Comparison of ENCODE assay signal across 11 cellular contexts in the genomic region with DNA sequence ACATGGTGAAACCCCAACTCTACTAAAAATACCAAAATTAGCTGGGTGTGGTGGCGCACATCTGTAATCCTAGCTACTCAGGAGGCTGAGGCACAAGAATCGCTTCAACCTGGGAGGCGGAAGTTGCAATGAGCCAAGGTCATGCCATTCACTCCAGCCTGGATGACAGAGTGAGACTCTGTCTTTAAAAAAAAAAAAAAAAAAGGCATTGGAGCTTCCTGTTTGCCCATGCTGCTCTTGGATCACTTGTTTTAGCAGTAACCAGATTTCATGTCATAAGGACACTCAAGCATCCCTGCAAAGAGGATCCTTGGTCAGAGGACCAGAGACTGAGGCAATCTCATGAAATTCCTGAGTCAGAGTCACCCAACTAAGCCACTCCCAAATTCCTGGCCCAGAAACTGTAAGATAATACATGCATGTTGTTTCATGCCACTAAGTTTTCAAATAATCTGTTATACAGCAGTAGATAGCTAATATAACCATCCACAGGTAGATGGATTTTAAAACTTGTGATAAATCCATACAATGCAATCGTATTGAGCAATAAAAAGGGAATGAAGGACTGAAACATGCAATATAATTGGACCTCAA.
DNase-seq lines count a peak whose midpoint lies in the region; ATAC-seq and TF ChIP-seq lines count a peak whose summit lies in the region.
"Had no signal": no experiment of that assay in that cellular context is flagged by ENCODE, and none has a peak within 500 bp of the region (broad histone marks: within the 10 kb centered on the region; RNA-seq: fewer than 3 reads in every experiment).

No MANE protein-coding gene starts in this region.

- CTCF ChIA-PET in PC-9 (lab: Charles Lee) = interaction anchor here (0.7 kb wide), 1 partner anchor 258 kb away, joined by 7 read pairs; no protein-coding TSS in a partner anchor
- CTCF ChIA-PET in GM10248 (lab: Yijun Ruan, JAX) = interaction anchor here (1.0 kb wide), 1 partner anchor 82 kb away, joined by 4 read pairs; a partner anchor contains a TSS

- peaks cover 16% of the 10 kb centered on the region for H3K36me3 Mint-ChIP-seq in activated T-helper 1 cell treated with anti-CD3 and anti-CD28 coated beads, Interleukin-12 subunit alpha, Interleukin-12 subunit beta, Interleukin-2, Interleukin-4 antibody, amounts not matched to agents 30 ng/mL and 10 ng/mL and 1 ng/mL, durations not matched to agents 14 hours and 24 hours and 36 hours (ENCODE audit: low read depth)
- H3K36me3 Mint-ChIP-seq in stimulated activated effector memory CD8-positive, alpha-beta T cell treated with anti-CD3 and anti-CD28 coated beads, Interleukin-12 subunit alpha, Interleukin-12 subunit beta, amount 100 ng/mL, for 72 hours = peaks cover 25% of the 10 kb centered on the region

- DNase-seq in GM03348 (ENCODE audit: low spot score) (peak; percentile 84), PC-9 (peak; percentile 51 to 65), fibroblast of gingiva (ENCODE audit: low read depth) (peak; percentile 93), trophoblast cell (peak; percentile 3 to 59), GM10248 (ENCODE audit: extremely low spot score) (no peak)
- DNase-seq in activated T-helper 1 cell treated with anti-CD3 and anti-CD28 coated beads, Interleukin-12 subunit alpha, Interleukin-12 subunit beta, Interleukin-2, Interleukin-4 antibody, amounts not matched to agents 30 ng/mL and 10 ng/mL and 1 ng/mL, durations not matched to agents 14 hours and 24 hours and 36 hours (ENCODE audit: low spot score) = no peak
- no peak for DNase-seq in stimulated activated effector memory CD8-positive, alpha-beta T cell treated with anti-CD3 and anti-CD28 coated beads, Interleukin-12 subunit alpha, Interleukin-12 subunit beta, amount 100 ng/mL, for 72 hours (ENCODE audit: low spot score in 2 of 2)
- DNase-seq: esophagus squamous epithelium; spleen; stimulated activated naive CD8-positive, alpha-beta T cell treated with anti-CD3 and anti-CD28 coated beads, Interleukin-15, amount 100 ng/mL, for 72 hours had no signal

- peaks cover 22% of the 10 kb centered on the region for H3F3A ChIP-seq in PC-9 (ENCODE audit: insufficient read depth, low read depth)

- peak overlapping the region; percentile 82 for H3K27ac ChIP-seq in PC-9
- no peak overlapping the region for H3K27ac ChIP-seq in trophoblast cell (ENCODE audit: low read depth, low read length)
- H3K27ac ChIP-seq: esophagus squamous epithelium, spleen had no signal

- H2BK120ac ChIP-seq in trophoblast cell (ENCODE audit: insufficient read depth, low read length, poor library complexity) = no peak overlapping the region

- no peaks in the 10 kb centered on the region for H4K20me1 ChIP-seq in PC-9 (ENCODE audit: insufficient read depth)

- no peak overlapping the region for H2AK5ac ChIP-seq in trophoblast cell (ENCODE audit: low read length)

- H2BK12ac ChIP-seq in trophoblast cell (ENCODE audit: low read length) = no peak overlapping the region

- H3K18ac ChIP-seq in trophoblast cell (ENCODE audit: low read length) = no peak overlapping the region

- no peak overlapping the region for H3K23ac ChIP-seq in trophoblast cell (ENCODE audit: low read length)

- H3K36me3 ChIP-seq in PC-9 (ENCODE audit: low read depth) = 0 out of 2 replicates have a peak, but pooled peaks cover 10% of the 10 kb centered on the region
- H3K36me3 ChIP-seq in trophoblast cell (ENCODE audit: control insufficient read depth in 1 of 2, insufficient read depth in 2 of 2, low read length in 2 of 2) = peaks cover 0 to 2% of the 10 kb centered on the region in 2 experiments

- H3K9me3 ChIP-seq in PC-9 (ENCODE audit: insufficient read depth, low read depth) (no peaks in the 10 kb centered on the region), trophoblast cell (ENCODE audit: insufficient read depth, low read depth, low read length) (no peaks in the 10 kb centered on the region)
- H3K9me3 ChIP-seq: esophagus squamous epithelium had no signal

- H3K9me3 Mint-ChIP-seq in activated T-helper 1 cell treated with anti-CD3 and anti-CD28 coated beads, Interleukin-12 subunit alpha, Interleukin-12 subunit beta, Interleukin-2, Interleukin-4 antibody, amounts not matched to agents 30 ng/mL and 10 ng/mL and 1 ng/mL, durations not matched to agents 14 hours and 24 hours and 36 hours = no peaks in the 10 kb centered on the region
- H3K9me3 Mint-ChIP-seq in stimulated activated effector memory CD8-positive, alpha-beta T cell treated with anti-CD3 and anti-CD28 coated beads, Interleukin-12 subunit alpha, Interleukin-12 subunit beta, amount 100 ng/mL, for 72 hours = peaks cover 3% of the 10 kb centered on the region

- no peaks in the 10 kb centered on the region for H3K27me3 Mint-ChIP-seq in activated T-helper 1 cell treated with anti-CD3 and anti-CD28 coated beads, Interleukin-12 subunit alpha, Interleukin-12 subunit beta, Interleukin-2, Interleukin-4 antibody, amounts not matched to agents 30 ng/mL and 10 ng/mL and 1 ng/mL, durations not matched to agents 14 hours and 24 hours and 36 hours (ENCODE audit: insufficient read depth)
- H3K27me3 Mint-ChIP-seq: stimulated activated naive CD8-positive, alpha-beta T cell treated with anti-CD3 and anti-CD28 coated beads, Interleukin-15, amount 100 ng/mL, for 72 hours had no signal

- H3K4me3 Mint-ChIP-seq in activated T-helper 1 cell treated with anti-CD3 and anti-CD28 coated beads, Interleukin-12 subunit alpha, Interleukin-12 subunit beta, Interleukin-2, Interleukin-4 antibody, amounts not matched to agents 30 ng/mL and 10 ng/mL and 1 ng/mL, durations not matched to agents 14 hours and 24 hours and 36 hours = no peak overlapping the region
- no peak overlapping the region for H3K4me3 Mint-ChIP-seq in stimulated activated effector memory CD8-positive, alpha-beta T cell treated with anti-CD3 and anti-CD28 coated beads, Interleukin-12 subunit alpha, Interleukin-12 subunit beta, amount 100 ng/mL, for 72 hours
- H3K4me3 Mint-ChIP-seq: stimulated activated naive CD8-positive, alpha-beta T cell treated with anti-CD3 and anti-CD28 coated beads, Interleukin-15, amount 100 ng/mL, for 72 hours had no signal

- intact Hi-C loops in PC-9 (cut with micrococcal nuclease; ENCODE audit: unreplicated experiment) = no loop called here
- intact Hi-C loops in activated T-helper 1 cell treated with anti-CD3 and anti-CD28 coated beads, Interleukin-12 subunit alpha, Interleukin-12 subunit beta, Interleukin-2, Interleukin-4 antibody, amounts not matched to agents 30 ng/mL and 10 ng/mL and 1 ng/mL, durations not matched to agents 14 hours and 24 hours and 36 hours (cut with micrococcal nuclease) = no loop called here

- H3K27ac Mint-ChIP-seq in activated T-helper 1 cell treated with anti-CD3 and anti-CD28 coated beads, Interleukin-12 subunit alpha, Interleukin-12 subunit beta, Interleukin-2, Interleukin-4 antibody, amounts not matched to agents 30 ng/mL and 10 ng/mL and 1 ng/mL, durations not matched to agents 14 hours and 24 hours and 36 hours = no peak overlapping the region
- H3K27ac Mint-ChIP-seq in stimulated activated effector memory CD8-positive, alpha-beta T cell treated with anti-CD3 and anti-CD28 coated beads, Interleukin-12 subunit alpha, Interleukin-12 subunit beta, amount 100 ng/mL, for 72 hours = no peak overlapping the region
- H3K27ac Mint-ChIP-seq: stimulated activated naive CD8-positive, alpha-beta T cell treated with anti-CD3 and anti-CD28 coated beads, Interleukin-15, amount 100 ng/mL, for 72 hours had no signal

- H3K4me3 ChIP-seq in PC-9 = no peak overlapping the region
- no peak overlapping the region for H3K4me3 ChIP-seq in trophoblast cell (ENCODE audit: low read depth, low read length)
- H3K4me3 ChIP-seq: esophagus squamous epithelium, spleen had no signal

- no peak overlapping the region for H2BK5ac ChIP-seq in trophoblast cell (ENCODE audit: low read depth, low read length, poor library complexity)

- 0 out of 2 replicates have a peak, but pooled peaks cover 22% of the 10 kb centered on the region for H3K79me2 ChIP-seq in PC-9 (ENCODE audit: low read depth)
- no peaks in the 10 kb centered on the region for H3K79me2 ChIP-seq in trophoblast cell (ENCODE audit: control insufficient read depth, insufficient read depth, low read length, poor library complexity)

- no peaks in the 10 kb centered on the region for H3K79me1 ChIP-seq in trophoblast cell (ENCODE audit: low read length)

- H4K12ac ChIP-seq in trophoblast cell (ENCODE audit: low read depth, low read length) = no peak overlapping the region

- H3K9me2 ChIP-seq in PC-9 (ENCODE audit: insufficient read depth) = no peaks in the 10 kb centered on the region

- H4K91ac ChIP-seq in trophoblast cell (ENCODE audit: low read depth, low read length) = no peak overlapping the region

- peaks cover 12% of the 10 kb centered on the region for H3K4me1 ChIP-seq in PC-9 (replicated peaks; ENCODE audit: insufficient read depth)
- peaks cover 12 to 13% of the 10 kb centered on the region in 2 experiments for H3K4me1 ChIP-seq in trophoblast cell (ENCODE audit: control insufficient read depth in 1 of 2, insufficient read depth in 2 of 2, low read length in 2 of 2)

- H3K4ac ChIP-seq in trophoblast cell (ENCODE audit: low read depth, low read length) = no peak overlapping the region

- no CpG with 5 or more reads among the region's 4 CpGs for WGBS in trophoblast cell (ENCODE audit: extremely low coverage, insufficient coverage, insufficient read length)

- ATAC-seq in GM18498 (IDR thresholded peaks at IDR 0.05; ENCODE audit: unreplicated experiment) = no peak
- ATAC-seq in stimulated activated effector memory CD8-positive, alpha-beta T cell treated with anti-CD3 and anti-CD28 coated beads, Interleukin-12 subunit alpha, Interleukin-12 subunit beta, amount 100 ng/mL, for 72 hours = no peak
- ATAC-seq: stimulated activated naive CD8-positive, alpha-beta T cell treated with anti-CD3 and anti-CD28 coated beads, Interleukin-15, amount 100 ng/mL, for 72 hours had no signal

- POLR2A ChIA-PET in PC-9 (lab: Charles Lee; ENCODE audit: unreplicated experiment) (interaction anchor here (0.6 kb wide), 1 partner anchor 230 kb away, joined by 5 read pairs; no protein-coding TSS in a partner anchor), GM10248 (lab: Yijun Ruan, JAX) (no interaction called here)

- H3K9ac ChIP-seq in trophoblast cell (ENCODE audit: low read length) = no peak overlapping the region

- no peak overlapping the region for H3K14ac ChIP-seq in trophoblast cell (ENCODE audit: low read length)

- H3K4me1 Mint-ChIP-seq in activated T-helper 1 cell treated with anti-CD3 and anti-CD28 coated beads, Interleukin-12 subunit alpha, Interleukin-12 subunit beta, Interleukin-2, Interleukin-4 antibody, amounts not matched to agents 30 ng/mL and 10 ng/mL and 1 ng/mL, durations not matched to agents 14 hours and 24 hours and 36 hours (ENCODE audit: low read depth) = no peaks in the 10 kb centered on the region
- peaks cover 30% of the 10 kb centered on the region for H3K4me1 Mint-ChIP-seq in stimulated activated effector memory CD8-positive, alpha-beta T cell treated with anti-CD3 and anti-CD28 coated beads, Interleukin-12 subunit alpha, Interleukin-12 subunit beta, amount 100 ng/mL, for 72 hours

- H4K8ac ChIP-seq in trophoblast cell (ENCODE audit: low read depth, low read length) = no peak overlapping the region

- no peaks in the 10 kb centered on the region for H3K27me3 ChIP-seq in PC-9 (ENCODE audit: insufficient read depth, low read depth)
- no peaks in the 10 kb centered on the region for H3K27me3 ChIP-seq in trophoblast cell (ENCODE audit: insufficient read depth, low read length)
- H3K27me3 ChIP-seq: esophagus squamous epithelium, spleen had no signal

- H3K4me2 ChIP-seq in PC-9 (peak overlapping the region; percentile 13), trophoblast cell (ENCODE audit: low read length) (no peak overlapping the region)

- no peak overlapping the region for H2AFZ ChIP-seq in PC-9
- no peak overlapping the region for H2AFZ ChIP-seq in trophoblast cell (ENCODE audit: insufficient read depth, low read length, poor library complexity)

- TSS peak; percentile 27 for BruUV-seq in PC-9 (replicated peaks; lab: Mats Ljungman, UMichigan)

- TF ChIP-seq CTCF in PC-9 (conservative IDR thresholded peaks at IDR 0.05) = no peak
- TF ChIP-seq CTCF in GM10248 (IDR thresholded peaks at IDR 0.05; ENCODE audit: control extremely low read depth, extremely low read depth, low read depth, missing control alignments) = no peak

Comparison
In these comparisons a context has a peak if more than half of its experiments do, and no peak if none do; other contexts are left out.
1. DNase-seq: peak in GM03348 (single experiment), PC-9 (2 of 2), fibroblast of gingiva (single experiment) and trophoblast cell (2 of 2); none in activated T-helper 1 cell treated with anti-CD3 and anti-CD28 coated beads, Interleukin-12 subunit alpha, Interleukin-12 subunit beta, Interleukin-2, Interleukin-4 antibody, amounts not matched to agents 30 ng/mL and 10 ng/mL and 1 ng/mL, durations not matched to agents 14 hours and 24 hours and 36 hours (single experiment), GM10248 (single experiment) and stimulated activated effector memory CD8-positive, alpha-beta T cell treated with anti-CD3 and anti-CD28 coated beads, Interleukin-12 subunit alpha, Interleukin-12 subunit beta, amount 100 ng/mL, for 72 hours (0 of 2).